34 cellular contexts compared by ENCODE assay signal in genomic region chr10:123724747-123725146, GRCh38. TPM values are rescaled to one million over a fixed set of nuclear protein-coding genes. Genes with fewer than 3 reads are reported as not detected.
"Had no signal": no experiment of that assay in that cellular context is flagged by ENCODE, and none has a peak within 500 bp of the region (broad histone marks: within the 10 kb centered on the region; RNA-seq: fewer than 3 reads in every experiment).

No MANE protein-coding gene starts in this region.

- H3K27me3 ChIP-seq: adrenal gland, body of pancreas, brain microvascular endothelial cell, breast epithelium had no signal

- H3K4me3 ChIP-seq: adrenal gland, body of pancreas, breast epithelium had no signal

- H3K9me3 ChIP-seq: adrenal gland, body of pancreas had no signal

- H3K27ac ChIP-seq: adrenal gland, body of pancreas, brain microvascular endothelial cell, breast epithelium, VCaP had no signal

- ATAC-seq: activated CD8-positive, alpha-beta memory T cell treated with anti-CD3 and anti-CD28 coated beads, Interleukin-2, amount 10 ng/mL, durations not matched to agents 7 days and 5 days; activated CD8-positive, alpha-beta T cell treated with anti-CD3 and anti-CD28 coated beads for 36 hours; activated naive CD4-positive, alpha-beta T cell treated with anti-CD3 and anti-CD28 coated beads, Interleukin-2, amount 50 U/mL, for 72 hours; activated T-cell treated with anti-CD3 and anti-CD28 coated beads, Interleukin-2, amount 50 U/mL, for 4 hours; activated T-cell treated with anti-CD3 and anti-CD28 coated beads, Interleukin-2, amount 50 U/mL, for 72 hours; activated T-helper 17 cell treated with anti-CD3 and anti-CD28 coated beads, Interleukin-2, amount 50 U/mL, for 72 hours; body of pancreas had no signal

- DNase-seq: activated B cell treated with CpG ODN at 0.5 μM for 24 hours; activated CD4-positive, alpha-beta memory T cell treated with anti-CD3 and anti-CD28 coated beads for 36 hours; activated CD4-positive, alpha-beta T cell treated with anti-CD3 and anti-CD28 coated beads for 4 hours; activated CD4-positive, alpha-beta T cell treated with anti-CD3 and anti-CD28 coated beads, Interleukin-2, amount 10 ng/mL, durations not matched to agents 24 days and 14 days; activated CD4-positive, alpha-beta T cell treated with anti-CD3 and anti-CD28 coated beads, Interleukin-2, amount 50 U/mL, for 1 hour; activated CD4-positive, alpha-beta T cell treated with anti-CD3 and anti-CD28 coated beads, Interleukin-2, amount 50 U/mL, for 4 hours; activated CD4-positive, CD25-positive, alpha-beta regulatory T cell treated with anti-CD3 and anti-CD28 coated beads, Interleukin-2, amount 50 U/mL, for 72 hours; activated CD8-positive, alpha-beta memory T cell treated with anti-CD3 and anti-CD28 coated beads, Interleukin-2, amount 10 ng/mL, durations not matched to agents 7 days and 5 days; activated CD8-positive, alpha-beta T cell treated with anti-CD3 and anti-CD28 coated beads for 36 hours; activated effector memory CD4-positive, alpha-beta T cell treated with anti-CD3 and anti-CD28 coated beads, Interleukin-2, amount 50 U/mL, for 16 hours; activated gamma-delta T cell treated with Interleukin-2 at 50 U/mL for 16 hours; activated naive CD4-positive, alpha-beta T cell; activated naive CD4-positive, alpha-beta T cell treated with anti-CD3 and anti-CD28 coated beads for 36 hours; activated naive CD4-positive, alpha-beta T cell treated with anti-CD3 and anti-CD28 coated beads, Interleukin-2, amount 50 U/mL, for 16 hours; activated naive CD8-positive, alpha-beta T cell treated with anti-CD3 and anti-CD28 coated beads for 36 hours; activated T-cell treated with anti-CD3 and anti-CD28 coated beads for 4 hours; activated T-cell treated with anti-CD3 and anti-CD28 coated beads, Interleukin-2, amount 50 U/mL, for 1 hour; activated T-cell treated with anti-CD3 and anti-CD28 coated beads, Interleukin-2, amount 50 U/mL, for 4 hours; activated T-cell treated with anti-CD3 and anti-CD28 coated beads, Interleukin-2, amount 50 U/mL, for 72 hours; adrenal gland; amniotic stem cell; aorta; body of pancreas; brain microvascular endothelial cell; central memory CD4-positive, alpha-beta T cell; T-helper 1 cell; T-helper 2 cell; T-helper 9 cell had no signal

- H3K36me3 ChIP-seq: adrenal gland, brain microvascular endothelial cell, breast epithelium had no signal

- H3K4me1 ChIP-seq: adrenal gland, body of pancreas, breast epithelium had no signal

RNA-seq across cellular contexts. Expression of gene GPR26, which starts 58.6 kb away (rescaled TPM):
- total RNA-seq: activated B cell treated with CpG ODN at 0.5 μM for 24 hours; activated CD4-positive, alpha-beta memory T cell treated with anti-CD3 and anti-CD28 coated beads for 36 hours; activated CD4-positive, alpha-beta T cell treated with anti-CD3 and anti-CD28 coated beads, Interleukin-2, amount 10 ng/mL, durations not matched to agents 24 days and 14 days; activated CD8-positive, alpha-beta memory T cell treated with anti-CD3 and anti-CD28 coated beads, Interleukin-2, amount 10 ng/mL, durations not matched to agents 7 days and 5 days; activated CD8-positive, alpha-beta T cell treated with anti-CD3 and anti-CD28 coated beads for 36 hours; activated naive CD4-positive, alpha-beta T cell treated with anti-CD3 and anti-CD28 coated beads for 36 hours; activated naive CD4-positive, alpha-beta T cell treated with anti-CD3 and anti-CD28 coated beads, Interleukin-2, amount 50 U/mL, for 72 hours; activated naive CD8-positive, alpha-beta T cell treated with anti-CD3 and anti-CD28 coated beads for 36 hours; activated T-cell treated with anti-CD3 and anti-CD28 coated beads, Interleukin-2, amount 50 U/mL, for 4 hours; activated T-cell treated with anti-CD3 and anti-CD28 coated beads, Interleukin-2, amount 50 U/mL, for 72 hours; activated T-helper 1 cell treated with anti-CD3 and anti-CD28 coated beads, Interleukin-12 subunit alpha, Interleukin-12 subunit beta, Interleukin-2, Interleukin-4 antibody, amounts not matched to agents 30 ng/mL and 10 ng/mL and 1 ng/mL, durations not matched to agents 14 hours and 24 hours and 36 hours; activated T-helper 17 cell treated with anti-CD3 and anti-CD28 coated beads, Interleukin-2, amount 50 U/mL, for 72 hours; adrenal gland; aorta; body of pancreas; breast epithelium; cardiac septum had no signal
